ENCODE assay signal across 25 cellular contexts in genomic region chr7:30585675-30586074, GRCh38.
"Had no signal": no experiment of that assay in that cellular context is flagged by ENCODE, and none has a peak within 500 bp of the region (broad histone marks: within the 10 kb centered on the region; RNA-seq: fewer than 3 reads in every experiment).

No MANE protein-coding gene starts in this region.

- H3K9me3 Mint-ChIP-seq: activated naive CD8-positive, alpha-beta T cell treated with anti-CD3 and anti-CD28 coated beads, Interleukin-2, amount 50 U/mL, for 24 hours; activated T-cell treated with anti-CD3 and anti-CD28 coated beads, Interleukin-2, amount 50 U/mL, for 72 hours had no signal

- ATAC-seq: activated naive CD8-positive, alpha-beta T cell treated with anti-CD3 and anti-CD28 coated beads, Interleukin-2, amount 50 U/mL, for 24 hours; activated T-cell treated with anti-CD3 and anti-CD28 coated beads, Interleukin-2, amount 50 U/mL, for 72 hours; naive thymus-derived CD8-positive, alpha-beta T cell had no signal

- H3K4me3 Mint-ChIP-seq: activated CD4-positive, alpha-beta memory T cell treated with anti-CD3 and anti-CD28 coated beads, Interleukin-2, amount 10 ng/mL, durations not matched to agents 7 days and 5 days; activated naive CD8-positive, alpha-beta T cell treated with anti-CD3 and anti-CD28 coated beads, Interleukin-2, amount 50 U/mL, for 24 hours; activated T-cell treated with anti-CD3 and anti-CD28 coated beads, Interleukin-2, amount 50 U/mL, for 72 hours; brain; mesothelial cell of epicardium; naive thymus-derived CD8-positive, alpha-beta T cell; neural progenitor cell; T-helper 1 cell treated with Interleukin-12 subunit alpha and Interleukin-12 subunit beta and Interleukin-4 antibody, amounts not matched to agents 30 μg/mL and 1 μg/mL, for 36 hours had no signal

- FAIRE-seq: frontal cortex had no signal

- DNase-seq: activated CD4-positive, alpha-beta memory T cell treated with anti-CD3 and anti-CD28 coated beads, Interleukin-2, amount 10 ng/mL, durations not matched to agents 7 days and 5 days; activated CD4-positive, alpha-beta T cell treated with anti-CD3 and anti-CD28 coated beads for 4 hours; activated CD4-positive, CD25-positive, alpha-beta regulatory T cell; activated gamma-delta T cell; activated naive CD4-positive, alpha-beta T cell treated with anti-CD3 and anti-CD28 coated beads, Interleukin-2, amount 50 U/mL, for 16 hours; activated naive CD8-positive, alpha-beta T cell treated with anti-CD3 and anti-CD28 coated beads, Interleukin-2, amount 50 U/mL, for 24 hours; activated T-cell treated with anti-CD3 and anti-CD28 coated beads, Interleukin-2, amount 50 U/mL, for 72 hours; aorta; caudate nucleus; dermis blood vessel endothelial cell; effector CD8-positive, alpha-beta T cell; glutamatergic neuron; left ventricle myocardium inferior; naive thymus-derived CD8-positive, alpha-beta T cell; retina; spleen; stimulated activated CD4-positive, alpha-beta T cell treated with anti-CD3 and anti-CD28 coated beads, Interleukin-4, amount 100 ng/mL, for 1 hour; stimulated activated naive CD4-positive, alpha-beta T cell treated with Interleukin-2 at 50 U/mL for 16 hours had no signal

- H3K4me1 Mint-ChIP-seq: mesothelial cell of epicardium, neural progenitor cell had no signal

- H3K27me3 ChIP-seq: hepatocyte, neural progenitor cell, spleen had no signal

- H3K27ac ChIP-seq: hepatocyte, left ventricle myocardium inferior, neural progenitor cell, spleen had no signal

- H3K27ac Mint-ChIP-seq: activated CD4-positive, alpha-beta memory T cell treated with anti-CD3 and anti-CD28 coated beads, Interleukin-2, amount 10 ng/mL, durations not matched to agents 7 days and 5 days; activated naive CD8-positive, alpha-beta T cell treated with anti-CD3 and anti-CD28 coated beads, Interleukin-2, amount 50 U/mL, for 24 hours; activated T-cell treated with anti-CD3 and anti-CD28 coated beads, Interleukin-2, amount 50 U/mL, for 72 hours; mesothelial cell of epicardium; naive thymus-derived CD8-positive, alpha-beta T cell; neural progenitor cell; progenitor cell of endocrine pancreas; T-helper 1 cell treated with Interleukin-12 subunit alpha and Interleukin-12 subunit beta and Interleukin-4 antibody, amounts not matched to agents 30 μg/mL and 1 μg/mL, for 36 hours had no signal

- H3K4me2 ChIP-seq: hepatocyte, neural progenitor cell had no signal

- H3K4me3 ChIP-seq: hepatocyte, left ventricle myocardium inferior, neural progenitor cell, spleen had no signal

- H2AFZ ChIP-seq: hepatocyte, neural progenitor cell had no signal

- H3K9ac ChIP-seq: neural progenitor cell had no signal

- H3K27me3 Mint-ChIP-seq: activated CD4-positive, alpha-beta memory T cell treated with anti-CD3 and anti-CD28 coated beads, Interleukin-2, amount 10 ng/mL, durations not matched to agents 7 days and 5 days; activated naive CD8-positive, alpha-beta T cell treated with anti-CD3 and anti-CD28 coated beads, Interleukin-2, amount 50 U/mL, for 24 hours; brain; naive thymus-derived CD8-positive, alpha-beta T cell; progenitor cell of endocrine pancreas had no signal
